22 cellular contexts compared by ENCODE assay signal in genomic region chr1:6870571-6870970, GRCh38.
DNase-seq lines count a peak whose midpoint lies in the region; ATAC-seq and TF ChIP-seq lines count a peak whose summit lies in the region.
"Had no signal": no experiment of that assay in that cellular context is flagged by ENCODE, and none has a peak within 500 bp of the region (broad histone marks: within the 10 kb centered on the region; RNA-seq: fewer than 3 reads in every experiment).

No MANE protein-coding gene starts in this region.

- peaks cover 39% of the 10 kb centered on the region for H3K4me1 Mint-ChIP-seq in mesothelial cell of epicardium
- peaks cover 19% of the 10 kb centered on the region for H3K4me1 Mint-ChIP-seq in activated T-helper 17 cell treated with anti-CD3 and anti-CD28 coated beads, Interleukin-2, amount 50 U/mL, for 72 hours

- POLR2A ChIA-PET in A673 (lab: Charles Lee; ENCODE audit: low non-redundant PET) = no interaction called here

- H3K4me3 ChIP-seq in SK-N-MC (peak overlapping the region; percentile 21), dorsolateral prefrontal cortex (peak overlapping the region in 38 of 59 donors; percentile 1 to 56 (median 28)), A673 (ENCODE audit: low read depth, low read length, poor library complexity, severe bottlenecking) (no peak overlapping the region)
- H3K4me3 ChIP-seq: esophagus muscularis mucosa, GM12878, mucosa of descending colon had no signal

- H3K36me3 ChIP-seq in SK-N-MC (ENCODE audit: insufficient read depth, low read length) (no peaks in the 10 kb centered on the region; the same call in 1 of the 2 replicates), A673 (ENCODE audit: insufficient read depth, low read length, poor library complexity, severe bottlenecking) (no peaks in the 10 kb centered on the region)

- no peaks in the 10 kb centered on the region for H3K9me3 ChIP-seq in SK-N-MC (ENCODE audit: low read depth, low read length)
- H3K9me3 ChIP-seq in A673 (ENCODE audit: low read depth, low read length, poor library complexity, severe bottlenecking) = no peaks in the 10 kb centered on the region
- H3K9me3 ChIP-seq: esophagus muscularis mucosa, mucosa of descending colon had no signal

- H3K4me1 ChIP-seq in A673 (ENCODE audit: insufficient read depth, low read length, poor library complexity, severe bottlenecking) = peaks cover 13% of the 10 kb centered on the region

- H3K36me3 Mint-ChIP-seq in mesothelial cell of epicardium = no peaks in the 10 kb centered on the region
- peaks cover 22% of the 10 kb centered on the region for H3K36me3 Mint-ChIP-seq in activated T-helper 17 cell treated with anti-CD3 and anti-CD28 coated beads, Interleukin-2, amount 50 U/mL, for 72 hours (ENCODE audit: low read depth)
- H3K36me3 Mint-ChIP-seq: activated CD8-positive, alpha-beta memory T cell treated with anti-CD3 and anti-CD28 coated beads, Interleukin-2, amount 10 ng/mL, durations not matched to agents 7 days and 5 days had no signal

- H3K27me3 ChIP-seq in dorsolateral prefrontal cortex (no peaks in the 10 kb centered on the region), A673 (replicated peaks; ENCODE audit: insufficient read depth, low read depth, low read length, poor library complexity) (no peaks in the 10 kb centered on the region)
- H3K27me3 ChIP-seq: esophagus muscularis mucosa had no signal

- ATAC-seq in stimulated activated naive CD8-positive, alpha-beta T cell treated with anti-CD3 and anti-CD28 coated beads, Interleukin-15, Interleukin-2, amounts not matched to agents 100 U/mL and 50 U/mL, for 24 hours = no peak
- no peak for ATAC-seq in HG03196 (IDR thresholded peaks at IDR 0.05; ENCODE audit: unreplicated experiment)
- no peak for ATAC-seq in activated T-helper 17 cell treated with anti-CD3 and anti-CD28 coated beads, Interleukin-2, amount 50 U/mL, for 72 hours (replicated peaks)
- ATAC-seq: activated CD4-positive, alpha-beta T cell treated with anti-CD3 and anti-CD28 coated beads for 36 hours; activated CD8-positive, alpha-beta memory T cell treated with anti-CD3 and anti-CD28 coated beads, Interleukin-2, amount 10 ng/mL, durations not matched to agents 7 days and 5 days; GM12878; left cardiac atrium; mucosa of descending colon had no signal

- H3K9me3 Mint-ChIP-seq in mesothelial cell of epicardium = no peaks in the 10 kb centered on the region
- no peaks in the 10 kb centered on the region for H3K9me3 Mint-ChIP-seq in activated T-helper 17 cell treated with anti-CD3 and anti-CD28 coated beads, Interleukin-2, amount 50 U/mL, for 72 hours

- H3K27ac Mint-ChIP-seq in mesothelial cell of epicardium = peak overlapping the region; percentile 62
- H3K27ac Mint-ChIP-seq in activated T-helper 17 cell treated with anti-CD3 and anti-CD28 coated beads, Interleukin-2, amount 50 U/mL, for 72 hours = no peak overlapping the region
- H3K27ac Mint-ChIP-seq: activated CD4-positive, alpha-beta T cell treated with anti-CD3 and anti-CD28 coated beads for 36 hours; activated CD8-positive, alpha-beta memory T cell treated with anti-CD3 and anti-CD28 coated beads, Interleukin-2, amount 10 ng/mL, durations not matched to agents 7 days and 5 days had no signal

- peak; percentile 59 for DNase-seq in EL
- no peak for DNase-seq in SK-N-MC (ENCODE audit: low read depth, low spot score)
- DNase-seq in dorsolateral prefrontal cortex = no peak
- DNase-seq in mesothelial cell of epicardium (ENCODE audit: low spot score in 2 of 2, unreplicated experiment in 2 of 2) = no peak
- no peak for DNase-seq in stimulated activated naive CD8-positive, alpha-beta T cell treated with anti-CD3 and anti-CD28 coated beads, Interleukin-15, Interleukin-2, amounts not matched to agents 100 U/mL and 50 U/mL, for 24 hours
- DNase-seq in A673 (ENCODE audit: low spot score) = no peak
- DNase-seq: activated CD4-positive, alpha-beta T cell treated with anti-CD3 and anti-CD28 coated beads for 36 hours; activated CD8-positive, alpha-beta memory T cell treated with anti-CD3 and anti-CD28 coated beads, Interleukin-2, amount 10 ng/mL, durations not matched to agents 7 days and 5 days; activated naive CD4-positive, alpha-beta T cell; effector CD4-positive, alpha-beta T cell; hypothalamus; left cardiac atrium; mucosa of descending colon; MV-4-11; NCI-H2081; NCI-H524 treated with DMSO at 0.1 percent for 48 hours; SIG-M5; stimulated activated CD4-positive, alpha-beta T cell treated with anti-CD3 and anti-CD28 coated beads, Interleukin-4, amount 100 ng/mL, for 24 hours had no signal

- H3K27me3 Mint-ChIP-seq in mesothelial cell of epicardium (ENCODE audit: low read depth) = no peaks in the 10 kb centered on the region
- no peaks in the 10 kb centered on the region for H3K27me3 Mint-ChIP-seq in activated T-helper 17 cell treated with anti-CD3 and anti-CD28 coated beads, Interleukin-2, amount 50 U/mL, for 72 hours
- H3K27me3 Mint-ChIP-seq: activated CD4-positive, alpha-beta T cell treated with anti-CD3 and anti-CD28 coated beads for 36 hours; activated CD8-positive, alpha-beta memory T cell treated with anti-CD3 and anti-CD28 coated beads, Interleukin-2, amount 10 ng/mL, durations not matched to agents 7 days and 5 days had no signal

- H3K9ac ChIP-seq in SK-N-MC (ENCODE audit: insufficient read length) = peak overlapping the region; percentile 1

- H3K4me3 Mint-ChIP-seq in mesothelial cell of epicardium = no peak overlapping the region
- no peak overlapping the region for H3K4me3 Mint-ChIP-seq in activated T-helper 17 cell treated with anti-CD3 and anti-CD28 coated beads, Interleukin-2, amount 50 U/mL, for 72 hours
- H3K4me3 Mint-ChIP-seq: activated CD4-positive, alpha-beta T cell treated with anti-CD3 and anti-CD28 coated beads for 36 hours; activated CD8-positive, alpha-beta memory T cell treated with anti-CD3 and anti-CD28 coated beads, Interleukin-2, amount 10 ng/mL, durations not matched to agents 7 days and 5 days had no signal

- peak overlapping the region; percentile 43; the same call in 1 of the 2 replicates for H3K27ac ChIP-seq in SK-N-MC
- peak overlapping the region in 35 of 59 donors; percentile 3 to 74 (median 49) for H3K27ac ChIP-seq in dorsolateral prefrontal cortex
- H3K27ac ChIP-seq in A673 (ENCODE audit: low read depth, low read length, poor library complexity, severe bottlenecking) = no peak overlapping the region
- H3K27ac ChIP-seq: esophagus muscularis mucosa had no signal

- no TSS peak for BruUV-seq in A673 (replicated peaks; lab: Mats Ljungman, UMichigan)

- CTCF ChIA-PET in A673 (lab: Charles Lee) = no interaction called here

- TF ChIP-seq CTCF in dorsolateral prefrontal cortex (IDR thresholded peaks at IDR 0.05 in 54 of 56, conservative IDR thresholded peaks at IDR 0.05 in 2 of 56; ENCODE audit: low read depth in 1 of 56, partially characterized antibody in 56 of 56) = no peak
- no peak for TF ChIP-seq CTCF in mesothelial cell of epicardium (IDR thresholded peaks at IDR 0.05; ENCODE audit: unreplicated experiment)
- no peak for TF ChIP-seq CTCF in A673 (conservative IDR thresholded peaks at IDR 0.05; ENCODE audit: low read depth, low read length)

- intact Hi-C loops in dorsolateral prefrontal cortex (cut with DNase I) = no loop called here
- intact Hi-C loops in A673 (cut with micrococcal nuclease; ENCODE audit: unreplicated experiment) = no loop called here
